Comparison of ENCODE assay signal across 19 cellular contexts in genomic region chr16:61544165-61544564, GRCh38.
DNase-seq lines count a peak whose midpoint lies in the region; ATAC-seq and TF ChIP-seq lines count a peak whose summit lies in the region.
"Had no signal": no experiment of that assay in that cellular context is flagged by ENCODE, and none has a peak within 500 bp of the region (broad histone marks: within the 10 kb centered on the region; RNA-seq: fewer than 3 reads in every experiment).

No MANE protein-coding gene starts in this region.

- H3K27ac Mint-ChIP-seq in GM23338: no peak overlapping the region
- H3K27ac Mint-ChIP-seq in WTC11: no peak overlapping the region
- H3K27ac Mint-ChIP-seq in neural progenitor cell: no peak overlapping the region
- no peak overlapping the region for H3K27ac Mint-ChIP-seq in activated CD8-positive, alpha-beta T cell treated with anti-CD3 and anti-CD28 coated beads, Interleukin-2, amount 10 ng/mL, durations not matched to agents 7 days and 5 days
- H3K27ac Mint-ChIP-seq: B cell; CD4-positive, CD25-positive, alpha-beta regulatory T cell had no signal

- H3K9me3 Mint-ChIP-seq in GM23338: no peaks in the 10 kb centered on the region
- H3K9me3 Mint-ChIP-seq in WTC11: no peaks in the 10 kb centered on the region
- no peaks in the 10 kb centered on the region for H3K9me3 Mint-ChIP-seq in neural progenitor cell
- H3K9me3 Mint-ChIP-seq in activated CD8-positive, alpha-beta T cell treated with anti-CD3 and anti-CD28 coated beads, Interleukin-2, amount 10 ng/mL, durations not matched to agents 7 days and 5 days (ENCODE audit: insufficient read depth): peaks cover 19% of the 10 kb centered on the region

- H2AFZ ChIP-seq in GM23338 (no peak overlapping the region), neural progenitor cell (replicated peaks) (peak overlapping the region; percentile 46), OCI-LY7 (ENCODE audit: low read length) (no peak overlapping the region)

- CTCF ChIA-PET in WTC11 (lab: Charles Lee): no interaction called here
- CTCF ChIA-PET in OCI-LY7 (lab: Charles Lee; ENCODE audit: unreplicated experiment): no interaction called here
- CTCF ChIA-PET in activated CD8-positive, alpha-beta T cell treated with anti-CD3 and anti-CD28 coated beads, Interleukin-2, amount 10 ng/mL, durations not matched to agents 7 days and 5 days (lab: Charles Lee): no interaction called here
- CTCF ChIA-PET in GM10248 (lab: Yijun Ruan, JAX): interaction anchor here (1.7 kb wide), 1 partner anchor 15 kb away, joined by 4 read pairs; no protein-coding TSS in a partner anchor

- no peaks in the 10 kb centered on the region for H3K9me2 ChIP-seq in GM23338 (ENCODE audit: insufficient read depth)
- H3K9me2 ChIP-seq in OCI-LY7 (ENCODE audit: insufficient read depth, low read length): no peaks in the 10 kb centered on the region

- intact Hi-C loops in OCI-LY7 (cut with micrococcal nuclease; ENCODE audit: unreplicated experiment): no loop called here

- H3K36me3 Mint-ChIP-seq in GM23338 (ENCODE audit: low read depth) (no peaks in the 10 kb centered on the region), WTC11 (no peaks in the 10 kb centered on the region), neural progenitor cell (no peaks in the 10 kb centered on the region)
- H3K36me3 Mint-ChIP-seq in activated CD8-positive, alpha-beta T cell treated with anti-CD3 and anti-CD28 coated beads, Interleukin-2, amount 10 ng/mL, durations not matched to agents 7 days and 5 days (ENCODE audit: low read depth): no peaks in the 10 kb centered on the region
- H3K36me3 Mint-ChIP-seq: CD4-positive, CD25-positive, alpha-beta regulatory T cell had no signal

- H4K20me1 ChIP-seq in GM23338 (replicated peaks; ENCODE audit: insufficient read depth) (no peaks in the 10 kb centered on the region), neural progenitor cell (ENCODE audit: low read depth) (no peaks in the 10 kb centered on the region), OCI-LY7 (ENCODE audit: insufficient read depth, low read length) (no peaks in the 10 kb centered on the region)
- H4K20me1 ChIP-seq: BLaER1 had no signal

- no peaks in the 10 kb centered on the region for H3F3A ChIP-seq in GM23338 (replicated peaks; ENCODE audit: low read depth)
- no peaks in the 10 kb centered on the region for H3F3A ChIP-seq in neural progenitor cell (ENCODE audit: low read depth)

- no TSS peak for BruUV-seq in OCI-LY7 (replicated peaks; lab: Mats Ljungman, UMichigan)

- TF ChIP-seq CTCF in GM23338 (conservative IDR thresholded peaks at IDR 0.05; ENCODE audit: low read depth in 2 of 2) (no peak), WTC11 (IDR thresholded peaks at IDR 0.05) (no peak), neural progenitor cell (IDR thresholded peaks at IDR 0.05) (no peak), OCI-LY7 (conservative IDR thresholded peaks at IDR 0.05; ENCODE audit: low read length) (no peak), GM10248 (IDR thresholded peaks at IDR 0.05; ENCODE audit: control extremely low read depth, extremely low read depth, low read depth, missing control alignments) (no peak)

- no peaks in the 10 kb centered on the region for H3K4me1 ChIP-seq in GM23338 (ENCODE audit: insufficient read depth)
- no peaks in the 10 kb centered on the region for H3K4me1 ChIP-seq in neural progenitor cell
- H3K4me1 ChIP-seq in OCI-LY7 (ENCODE audit: insufficient read depth, low read length, poor library complexity, severe bottlenecking): no peaks in the 10 kb centered on the region
- H3K4me1 ChIP-seq: BLaER1, HAP-1 had no signal

- H3K27ac ChIP-seq in GM23338 (ENCODE audit: low read depth): no peak overlapping the region
- no peak overlapping the region for H3K27ac ChIP-seq in neural progenitor cell
- no peak overlapping the region for H3K27ac ChIP-seq in OCI-LY7 (ENCODE audit: low read depth, low read length, poor library complexity, severe bottlenecking)
- H3K27ac ChIP-seq: 22Rv1, BLaER1, C4-2B had no signal

- no peak overlapping the region for H3K4me3 ChIP-seq in GM23338
- no peak overlapping the region for H3K4me3 ChIP-seq in neural progenitor cell
- no peak overlapping the region for H3K4me3 ChIP-seq in OCI-LY7 (ENCODE audit: low read depth, low read length, poor library complexity, severe bottlenecking)
- H3K4me3 ChIP-seq: BLaER1, HAP-1 had no signal

- peaks cover 22% of the 10 kb centered on the region for H3K4me1 Mint-ChIP-seq in GM23338
- peaks cover 15% of the 10 kb centered on the region for H3K4me1 Mint-ChIP-seq in WTC11
- H3K4me1 Mint-ChIP-seq in neural progenitor cell: no peaks in the 10 kb centered on the region
- H3K4me1 Mint-ChIP-seq in activated CD8-positive, alpha-beta T cell treated with anti-CD3 and anti-CD28 coated beads, Interleukin-2, amount 10 ng/mL, durations not matched to agents 7 days and 5 days (ENCODE audit: low read depth): no peaks in the 10 kb centered on the region
- H3K4me1 Mint-ChIP-seq: B cell; CD4-positive, CD25-positive, alpha-beta regulatory T cell had no signal

- H3K79me2 ChIP-seq in GM23338 (replicated peaks; ENCODE audit: insufficient read depth) (no peaks in the 10 kb centered on the region), neural progenitor cell (ENCODE audit: low read depth) (no peaks in the 10 kb centered on the region), OCI-LY7 (ENCODE audit: insufficient read depth, low read depth, low read length) (no peaks in the 10 kb centered on the region)

- no peaks in the 10 kb centered on the region for H3K27me3 Mint-ChIP-seq in GM23338 (ENCODE audit: insufficient read depth, low read depth, poor library complexity)
- H3K27me3 Mint-ChIP-seq in WTC11 (ENCODE audit: low read depth): no peaks in the 10 kb centered on the region
- H3K27me3 Mint-ChIP-seq in neural progenitor cell (ENCODE audit: insufficient read depth, low read depth): no peaks in the 10 kb centered on the region
- H3K27me3 Mint-ChIP-seq in activated CD8-positive, alpha-beta T cell treated with anti-CD3 and anti-CD28 coated beads, Interleukin-2, amount 10 ng/mL, durations not matched to agents 7 days and 5 days (ENCODE audit: low read depth): no peaks in the 10 kb centered on the region
- H3K27me3 Mint-ChIP-seq: B cell; CD4-positive, CD25-positive, alpha-beta regulatory T cell had no signal

- no peak overlapping the region for H3K4me2 ChIP-seq in GM23338
- H3K4me2 ChIP-seq in neural progenitor cell: no peak overlapping the region
- H3K4me2 ChIP-seq in OCI-LY7 (ENCODE audit: low read length): no peak overlapping the region
- H3K4me2 ChIP-seq: BLaER1 had no signal

- H3K36me3 ChIP-seq in GM23338 (ENCODE audit: insufficient read depth): no peaks in the 10 kb centered on the region
- no peaks in the 10 kb centered on the region for H3K36me3 ChIP-seq in neural progenitor cell
- H3K36me3 ChIP-seq in OCI-LY7 (ENCODE audit: insufficient read depth, low read length): no peaks in the 10 kb centered on the region
- H3K36me3 ChIP-seq: BLaER1, HAP-1 had no signal

- no peaks in the 10 kb centered on the region for H3K9me3 ChIP-seq in neural progenitor cell (ENCODE audit: low read depth)
- H3K9me3 ChIP-seq in OCI-LY7 (ENCODE audit: low read length): no peaks in the 10 kb centered on the region
- H3K9me3 ChIP-seq: BLaER1, HAP-1 had no signal

- DNase-seq in GM23338 (ENCODE audit: low spot score) (peak; percentile 49), WTC11 (ENCODE audit: low spot score) (no peak), iPS-NIHi11 (ENCODE audit: low spot score) (peak; percentile 5), neural progenitor cell (ENCODE audit: low spot score) (peak; percentile 7), OCI-LY7 (ENCODE audit: low spot score) (no peak), GM10248 (ENCODE audit: extremely low spot score) (no peak)
- DNase-seq in activated CD8-positive, alpha-beta T cell treated with anti-CD3 and anti-CD28 coated beads, Interleukin-2, amount 10 ng/mL, durations not matched to agents 7 days and 5 days: no peak
- DNase-seq: Calu3; CD4-positive, CD25-positive, alpha-beta regulatory T cell; COR-L47; DMS53; DMS79 treated with DMSO at 0.1 percent for 48 hours; GF-D8 had no signal

- POLR2A ChIA-PET in WTC11 (lab: Charles Lee) (no interaction called here), OCI-LY7 (lab: Charles Lee) (interaction anchor here (0.5 kb wide), 1 partner anchor 112 kb away, joined by 3 read pairs; no protein-coding TSS in a partner anchor), GM10248 (lab: Yijun Ruan, JAX) (no interaction called here)
- POLR2A ChIA-PET in activated CD8-positive, alpha-beta T cell treated with anti-CD3 and anti-CD28 coated beads, Interleukin-2, amount 10 ng/mL, durations not matched to agents 7 days and 5 days (lab: Charles Lee): no interaction called here

- no peak overlapping the region for H3K4me3 Mint-ChIP-seq in GM23338
- H3K4me3 Mint-ChIP-seq in WTC11: no peak overlapping the region
- no peak overlapping the region for H3K4me3 Mint-ChIP-seq in neural progenitor cell
- H3K4me3 Mint-ChIP-seq in activated CD8-positive, alpha-beta T cell treated with anti-CD3 and anti-CD28 coated beads, Interleukin-2, amount 10 ng/mL, durations not matched to agents 7 days and 5 days: no peak overlapping the region
- H3K4me3 Mint-ChIP-seq: B cell; CD4-positive, CD25-positive, alpha-beta regulatory T cell had no signal

- ATAC-seq in GM23338: peak; percentile 91
- peak; percentile 94 for ATAC-seq in WTC11
- no peak for ATAC-seq in activated CD8-positive, alpha-beta T cell treated with anti-CD3 and anti-CD28 coated beads, Interleukin-2, amount 10 ng/mL, durations not matched to agents 7 days and 5 days
- no peak for ATAC-seq in GM18517 (IDR thresholded peaks at IDR 0.05; ENCODE audit: unreplicated experiment)

- H3K9ac ChIP-seq in neural progenitor cell: no peak overlapping the region
- H3K9ac ChIP-seq: BLaER1 had no signal

- H3K27me3 ChIP-seq in GM23338 (ENCODE audit: insufficient read depth): no peaks in the 10 kb centered on the region
- no peaks in the 10 kb centered on the region for H3K27me3 ChIP-seq in neural progenitor cell
- H3K27me3 ChIP-seq: BLaER1 had no signal

TF ChIP-seq in GM23338, 12 proteins besides CTCF, POLR2A, EP300 and RAD21 (continues in another document):
- TF ChIP-seq NANOG (IDR thresholded peaks at IDR 0.05; ENCODE audit: borderline replicate concordance): no peak

TF ChIP-seq in WTC11, 78 proteins besides CTCF, POLR2A, EP300 and RAD21:
- TF ChIP-seq ETV6 (CRISPR knock-in tag; IDR thresholded peaks at IDR 0.05) (peak; percentile 97), FOXJ3 (CRISPR knock-in tag; IDR thresholded peaks at IDR 0.05; ENCODE audit: borderline replicate concordance) (no peak), ELF4 (CRISPR knock-in tag; IDR thresholded peaks at IDR 0.05; ENCODE audit: low read depth) (no peak), CREM (CRISPR knock-in tag; IDR thresholded peaks at IDR 0.05) (no peak), CBFB (CRISPR knock-in tag; IDR thresholded peaks at IDR 0.05; ENCODE audit: low read depth) (no peak), FOXK1 (CRISPR knock-in tag; IDR thresholded peaks at IDR 0.05) (no peak), ZNF138 (CRISPR knock-in tag; conservative IDR thresholded peaks at IDR 0.05) (no peak)
TF ChIP-seq in WTC11: peak in this region for 1.

Comparison
In these comparisons a context has a peak if more than half of its experiments do, and no peak if none do; other contexts are left out.
1. ATAC-seq: peak in GM23338 (single experiment) and WTC11 (single experiment); none in activated CD8-positive, alpha-beta T cell treated with anti-CD3 and anti-CD28 coated beads, Interleukin-2, amount 10 ng/mL, durations not matched to agents 7 days and 5 days (single experiment) and GM18517 (single experiment).
2. DNase-seq: peak in GM23338 (single experiment), iPS-NIHi11 (single experiment) and neural progenitor cell (single experiment); none in WTC11 (single experiment), OCI-LY7 (single experiment), activated CD8-positive, alpha-beta T cell treated with anti-CD3 and anti-CD28 coated beads, Interleukin-2, amount 10 ng/mL, durations not matched to agents 7 days and 5 days (single experiment) and GM10248 (single experiment).